ENCODE assay signal across 14 cellular contexts in the genomic region with DNA sequence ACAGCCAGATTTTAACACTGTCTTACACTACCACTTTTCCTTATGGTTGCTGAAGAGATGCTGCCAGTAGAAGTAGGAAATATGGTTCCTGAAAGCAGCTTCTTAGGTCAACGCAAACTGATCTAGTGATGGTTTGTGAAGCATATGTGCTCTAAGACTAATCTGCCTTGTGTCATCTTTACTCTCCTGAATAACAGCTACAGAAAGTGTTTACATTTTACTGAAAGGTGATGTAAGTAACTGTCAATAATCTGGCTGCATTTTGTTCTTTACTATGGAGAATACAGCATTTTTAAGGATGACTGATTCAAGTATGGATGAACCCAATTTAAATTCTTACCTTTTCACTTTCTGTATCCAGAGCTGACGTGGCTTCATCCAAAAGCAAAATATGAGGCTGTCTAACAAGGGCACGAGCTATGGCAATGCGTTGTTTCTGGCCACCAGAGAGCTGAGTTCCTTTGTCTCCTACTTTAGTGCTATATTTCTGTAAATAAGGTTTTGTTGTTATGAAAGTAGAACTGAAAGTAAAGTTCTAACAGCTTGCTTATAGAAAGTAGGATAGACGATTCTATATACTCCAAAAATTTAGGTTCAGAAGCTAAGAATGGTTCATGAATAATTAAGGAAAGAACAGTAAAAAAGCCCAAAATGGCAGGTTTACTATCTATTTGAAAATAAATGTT. TPM values are rescaled to one million over a fixed set of nuclear protein-coding genes. Genes with fewer than 3 reads are reported as not detected.
DNase-seq lines count a peak whose midpoint lies in the region; ATAC-seq, FAIRE-seq and TF ChIP-seq lines count a peak whose summit lies in the region.
"Had no signal": no experiment of that assay in that cellular context is flagged by ENCODE, and none has a peak within 500 bp of the region (broad histone marks: within the 10 kb centered on the region; RNA-seq: fewer than 3 reads in every experiment).

No MANE protein-coding gene starts in this region.

- peaks cover 3 to 32% of the 10 kb centered on the region in 2 experiments; a peak in 4 of 5 replicates for H3K36me3 ChIP-seq in HepG2 (replicated peaks in 1 of 2; ENCODE audit: control insufficient read depth in 1 of 2, insufficient read depth in 2 of 2, low read length in 2 of 2)
- H3K36me3 ChIP-seq: BLaER1 treated with 17β-estradiol and CSF1 and Interleukin-3, amounts not matched to agents 10 nM and 100 nM; cardiac muscle cell had no signal

- in situ Hi-C loops in HepG2 (cut with HindIII; ENCODE audit: extremely low pct_ligation_motif_present, low pct_unique_long_range_greater_than_20kb) = loop anchor here (5.0 kb wide), 1 partner anchor 193 kb away; no protein-coding TSS in a partner anchor

- CTCF ChIA-PET in HepG2 (lab: Yijun Ruan, JAX; ENCODE audit: low intra/inter-chr PET ratio, low total read pairs) = no interaction called here

- no peak for TF ChIP-seq CTCF in HepG2 (CRISPR knock-in tag; IDR thresholded peaks at IDR 0.05)

- H3K79me2 ChIP-seq in HepG2 (ENCODE audit: insufficient read depth, low read length) = no peaks in the 10 kb centered on the region

- FAIRE-seq in HepG2 (lab: Jason Lieb, UNC) = no peak

- H3K9me3 ChIP-seq in HepG2 (ENCODE audit: low read length) = no peaks in the 10 kb centered on the region
- H3K9me3 ChIP-seq: BLaER1 treated with 17β-estradiol and CSF1 and Interleukin-3, amounts not matched to agents 10 nM and 100 nM had no signal

- BruUV-seq in HepG2 (replicated peaks; lab: Mats Ljungman, UMichigan) = no TSS peak

- no peak; a peak in 1 of 4 replicates for TF ChIP-seq EP300 in HepG2 (IDR thresholded peaks at IDR 0.05; ENCODE audit: low read depth in 2 of 2, low read length in 2 of 2)
- TF ChIP-seq EP300 in HepG2 (CRISPR knock-in tag; IDR thresholded peaks at IDR 0.05; ENCODE audit: borderline replicate concordance) = no peak

- H4K20me1 ChIP-seq in HepG2 (ENCODE audit: insufficient read depth, low read length) = no peaks in the 10 kb centered on the region
- H4K20me1 ChIP-seq: BLaER1 treated with 17β-estradiol and CSF1 and Interleukin-3, amounts not matched to agents 10 nM and 100 nM had no signal

- H3K4me2 ChIP-seq in HepG2 (ENCODE audit: low read depth, low read length) = no peak overlapping the region
- H3K4me2 ChIP-seq: BLaER1 treated with 17β-estradiol and CSF1 and Interleukin-3, amounts not matched to agents 10 nM and 100 nM had no signal

- intact Hi-C loops in HepG2 (cut with micrococcal nuclease; ENCODE audit: unreplicated experiment) = loop anchor here (2.0 to 5.0 kb wide), 2 partner anchors 89 to 382 kb away; no protein-coding TSS in a partner anchor

- POLR2A ChIA-PET in HepG2 (lab: Yijun Ruan, JAX) = interaction anchor here (1.0 to 2.0 kb wide), 2 partner anchors 41 to 161 kb away, joined by 3 to 15 read pairs; a partner anchor contains a TSS

- no peaks in the 10 kb centered on the region for H3K27me3 ChIP-seq in HepG2 (ENCODE audit: control insufficient read depth in 1 of 2, insufficient read depth in 2 of 2, low read length in 2 of 2)
- H3K27me3 ChIP-seq: BLaER1 treated with 17β-estradiol and CSF1 and Interleukin-3, amounts not matched to agents 10 nM and 100 nM; cardiac muscle cell had no signal

- peaks cover 14% of the 10 kb centered on the region for H3K4me1 ChIP-seq in HepG2 (ENCODE audit: insufficient read depth, low read length)
- H3K4me1 ChIP-seq: BLaER1 treated with 17β-estradiol and CSF1 and Interleukin-3, amounts not matched to agents 10 nM and 100 nM had no signal

- no peak for TF ChIP-seq RAD21 in HepG2 (CRISPR knock-in tag; IDR thresholded peaks at IDR 0.05)

- no peak overlapping the region for H3K27ac ChIP-seq in HepG2 (ENCODE audit: extremely low read length, insufficient read depth, low read length)
- H3K27ac ChIP-seq: BLaER1 treated with 17β-estradiol and CSF1 and Interleukin-3, amounts not matched to agents 10 nM and 100 nM; cardiac muscle cell had no signal

- WGBS in HepG2 (ENCODE audit: low lambda C conversion rate) = 89% methylated on average over 5 of the region's 5 CpGs

- no peak overlapping the region for H3K9ac ChIP-seq in HepG2 (ENCODE audit: insufficient read depth, low read depth, low read length)
- H3K9ac ChIP-seq: BLaER1 treated with 17β-estradiol and CSF1 and Interleukin-3, amounts not matched to agents 10 nM and 100 nM had no signal

- no peak overlapping the region for H3K4me3 ChIP-seq in HepG2 (replicated peaks in 1 of 3; ENCODE audit: insufficient read depth in 1 of 3, low read depth in 2 of 3, low read length in 3 of 3)
- H3K4me3 ChIP-seq: BLaER1 treated with 17β-estradiol and CSF1 and Interleukin-3, amounts not matched to agents 10 nM and 100 nM; cardiac muscle cell had no signal

- TF ChIP-seq POLR2A in HepG2 (IDR thresholded peaks at IDR 0.05; ENCODE audit: insufficient read depth in 1 of 2, low read depth in 2 of 2, low read length in 2 of 2) = no peak

- peak; percentile 52 for ATAC-seq in GM18909 (IDR thresholded peaks at IDR 0.05; ENCODE audit: poor library complexity, unreplicated experiment)
- ATAC-seq in GM21576 (IDR thresholded peaks at IDR 0.05; ENCODE audit: unreplicated experiment) = peak; percentile 58
- ATAC-seq in HG03565 (IDR thresholded peaks at IDR 0.05; ENCODE audit: unreplicated experiment) = peak; percentile 47
- no peak; the same call in 2 of the 3 replicates for ATAC-seq in HepG2
- no peak for ATAC-seq in GM19455 (IDR thresholded peaks at IDR 0.05; ENCODE audit: unreplicated experiment)

- no peak for DNase-seq in HepG2 (ENCODE audit: low spot score)
- DNase-seq in GM19238 (ENCODE audit: insufficient read length, low spot score) = no peak
- DNase-seq in NCI-H524 (lab: John Stamatoyannopoulos, UW) = no peak
- DNase-seq: head of caudate nucleus; NCI-H510A; stimulated activated CD4-positive, alpha-beta T cell treated with anti-CD3 and anti-CD28 coated beads, Interleukin-12 subunit alpha, Interleukin-12 subunit beta, amount 100 ng/mL, for 4 hours had no signal

- no peak overlapping the region for H2AFZ ChIP-seq in HepG2 (ENCODE audit: low read length)

TF ChIP-seq in HepG2, 621 proteins besides CTCF, POLR2A, EP300 and RAD21 (continues in another document):
- TF ChIP-seq, protein P1, sequence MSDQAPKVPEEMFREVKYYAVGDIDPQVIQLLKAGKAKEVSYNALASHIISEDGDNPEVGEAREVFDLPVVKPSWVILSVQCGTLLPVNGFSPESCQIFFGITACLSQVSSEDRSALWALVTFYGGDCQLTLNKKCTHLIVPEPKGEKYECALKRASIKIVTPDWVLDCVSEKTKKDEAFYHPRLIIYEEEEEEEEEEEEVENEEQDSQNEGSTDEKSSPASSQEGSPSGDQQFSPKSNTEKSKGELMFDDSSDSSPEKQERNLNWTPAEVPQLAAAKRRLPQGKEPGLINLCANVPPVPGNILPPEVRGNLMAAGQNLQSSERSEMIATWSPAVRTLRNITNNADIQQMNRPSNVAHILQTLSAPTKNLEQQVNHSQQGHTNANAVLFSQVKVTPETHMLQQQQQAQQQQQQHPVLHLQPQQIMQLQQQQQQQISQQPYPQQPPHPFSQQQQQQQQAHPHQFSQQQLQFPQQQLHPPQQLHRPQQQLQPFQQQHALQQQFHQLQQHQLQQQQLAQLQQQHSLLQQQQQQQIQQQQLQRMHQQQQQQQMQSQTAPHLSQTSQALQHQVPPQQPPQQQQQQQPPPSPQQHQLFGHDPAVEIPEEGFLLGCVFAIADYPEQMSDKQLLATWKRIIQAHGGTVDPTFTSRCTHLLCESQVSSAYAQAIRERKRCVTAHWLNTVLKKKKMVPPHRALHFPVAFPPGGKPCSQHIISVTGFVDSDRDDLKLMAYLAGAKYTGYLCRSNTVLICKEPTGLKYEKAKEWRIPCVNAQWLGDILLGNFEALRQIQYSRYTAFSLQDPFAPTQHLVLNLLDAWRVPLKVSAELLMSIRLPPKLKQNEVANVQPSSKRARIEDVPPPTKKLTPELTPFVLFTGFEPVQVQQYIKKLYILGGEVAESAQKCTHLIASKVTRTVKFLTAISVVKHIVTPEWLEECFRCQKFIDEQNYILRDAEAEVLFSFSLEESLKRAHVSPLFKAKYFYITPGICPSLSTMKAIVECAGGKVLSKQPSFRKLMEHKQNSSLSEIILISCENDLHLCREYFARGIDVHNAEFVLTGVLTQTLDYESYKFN (CRISPR knock-in tag; conservative IDR thresholded peaks at IDR 0.05) = peak; percentile 17; the same call in 1 of the 2 replicates
- TF ChIP-seq, protein P2, sequence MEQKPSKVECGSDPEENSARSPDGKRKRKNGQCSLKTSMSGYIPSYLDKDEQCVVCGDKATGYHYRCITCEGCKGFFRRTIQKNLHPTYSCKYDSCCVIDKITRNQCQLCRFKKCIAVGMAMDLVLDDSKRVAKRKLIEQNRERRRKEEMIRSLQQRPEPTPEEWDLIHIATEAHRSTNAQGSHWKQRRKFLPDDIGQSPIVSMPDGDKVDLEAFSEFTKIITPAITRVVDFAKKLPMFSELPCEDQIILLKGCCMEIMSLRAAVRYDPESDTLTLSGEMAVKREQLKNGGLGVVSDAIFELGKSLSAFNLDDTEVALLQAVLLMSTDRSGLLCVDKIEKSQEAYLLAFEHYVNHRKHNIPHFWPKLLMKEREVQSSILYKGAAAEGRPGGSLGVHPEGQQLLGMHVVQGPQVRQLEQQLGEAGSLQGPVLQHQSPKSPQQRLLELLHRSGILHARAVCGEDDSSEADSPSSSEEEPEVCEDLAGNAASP (CRISPR knock-in tag; IDR thresholded peaks at IDR 0.05; ENCODE audit: borderline replicate concordance) = no peak

RNA-seq across cellular contexts. Expression of a gene that starts 30.2 kb away (rescaled TPM):
- 10.8 and 32.4 TPM in 2 replicates for total RNA-seq in HepG2 (2016; rRNA removed; fragmentation: Illumina TruSeq; extraction: Trizol)
- total RNA-seq in HepG2 (2016; cell fraction: cytosol; rRNA removed; fragmentation: Illumina TruSeq; extraction: Trizol; ENCODE audit: low read depth) = 9.0 and 9.2 TPM in 2 replicates
- 9.9 and 29.3 TPM in 2 replicates for total RNA-seq in HepG2 (2016; cell fraction: insoluble cytoplasmic fraction; rRNA removed; fragmentation: Illumina TruSeq; extraction: Trizol)
- 7.7 and 8.5 TPM in 2 replicates for total RNA-seq in HepG2 (2016; cell fraction: membrane; rRNA removed; fragmentation: Illumina TruSeq; extraction: Trizol)
- total RNA-seq in HepG2 (2016; cell fraction: nucleus; rRNA removed; fragmentation: Illumina TruSeq; extraction: Trizol) = 62.5 and 66.2 TPM in 2 replicates
- polyA plus RNA-seq in HepG2 (2011; rRNA removed) = 18.0 and 20.8 TPM in 2 replicates
- polyA plus RNA-seq in HepG2 (2011; cell fraction: cytosol; rRNA removed) = 12.2 and 13.6 TPM in 2 replicates
- 26.5 and 32.9 TPM in 2 replicates for polyA plus RNA-seq in HepG2 (2011; cell fraction: nucleus; rRNA removed)
- 15.0 and 18.7 TPM in 2 replicates for polyA plus RNA-seq in HepG2 (2012)
- polyA plus RNA-seq in HepG2 (2016; cell fraction: cytosol; fragmentation: Illumina TruSeq; extraction: Trizol; ENCODE audit: low read depth) = 2.1 TPM in 2 replicates
- polyA plus RNA-seq in HepG2 (2016; cell fraction: insoluble cytoplasmic fraction; fragmentation: Illumina TruSeq; extraction: Trizol; ENCODE audit: low read depth) = 7.5 and 9.1 TPM in 2 replicates
- 3.6 and 5.2 TPM in 2 replicates for polyA plus RNA-seq in HepG2 (2016; cell fraction: membrane; fragmentation: Illumina TruSeq; extraction: Trizol; ENCODE audit: low read depth)
- 34.8 and 50.0 TPM in 2 replicates for polyA plus RNA-seq in HepG2 (2016; cell fraction: nucleus; fragmentation: Illumina TruSeq; extraction: Trizol; ENCODE audit: insufficient read depth, low read depth)
- 17.4 TPM in 1 of 2 replicates, not detected in the other for polyA minus RNA-seq in HepG2 (2011; rRNA and poly(A)+ RNA removed; ENCODE audit: low replicate concordance)
- polyA minus RNA-seq in HepG2 (2011; cell fraction: cytosol; rRNA and poly(A)+ RNA removed) = 12.0 and 22.4 TPM in 2 replicates
- 124 and 138 TPM in 2 replicates for polyA minus RNA-seq in HepG2 (2011; cell fraction: nucleus; rRNA and poly(A)+ RNA removed)
- total RNA-seq: LHCN-M2, lung microvascular endothelial cell had no signal

Comparison
In these comparisons a context has a peak if more than half of its experiments do, and no peak if none do; other contexts are left out.
1. ATAC-seq: peak in GM18909 (single experiment), GM21576 (single experiment) and HG03565 (single experiment); none in HepG2 (single experiment) and GM19455 (single experiment).